10 cellular contexts compared by ENCODE assay signal in genomic region chr10:24477925-24478324, GRCh38.
"Had no signal": no experiment of that assay in that cellular context is flagged by ENCODE, and none has a peak within 500 bp of the region (broad histone marks: within the 10 kb centered on the region; RNA-seq: fewer than 3 reads in every experiment).

No MANE protein-coding gene starts in this region.

- H3K4me3 Mint-ChIP-seq: HFFc6, IgD-negative memory B cell had no signal

- H3K27me3 Mint-ChIP-seq: IgD-negative memory B cell had no signal

- H3K36me3 Mint-ChIP-seq: IgD-negative memory B cell had no signal

- H3K9me3 ChIP-seq: HAP-1 had no signal

- H3K27ac ChIP-seq: GM23248, HL-60 had no signal

- H3K4me3 ChIP-seq: GM23248, HAP-1 had no signal

- DNase-seq: GM23248, GOT3, H7, HFFc6, KBM-7 had no signal

- H3K27ac Mint-ChIP-seq: HFFc6, IgD-negative memory B cell had no signal

- ATAC-seq: HCT116, HepG2 had no signal

- H3K4me1 ChIP-seq: HAP-1 had no signal

- H3K4me1 Mint-ChIP-seq: IgD-negative memory B cell had no signal
